In genomic region chr12:110533607-110534006, GRCh38 we compare ENCODE assay signal across 1 cellular context.
TF ChIP-seq lines count a peak whose summit lies in the region.

No MANE protein-coding gene starts in this region.

TF ChIP-seq in liver, 16 proteins besides CTCF, POLR2A, EP300 and RAD21 (continued from another document):
- TF ChIP-seq ZBTB33 (IDR thresholded peaks at IDR 0.05) (no peak), FOXA2 (IDR thresholded peaks at IDR 0.05) (peak; percentile 63)
